Comparison of ENCODE assay signal across 16 cellular contexts in genomic region chr20:49566401-49566800, GRCh38. TPM values are rescaled to one million over a fixed set of nuclear protein-coding genes. Genes with fewer than 3 reads are reported as not detected.
A peak's percentile ranks its signal among the peaks of the same experiment; 100 is the strongest.
DNase-seq lines count a peak whose midpoint lies in the region; ATAC-seq, FAIRE-seq and TF ChIP-seq lines count a peak whose summit lies in the region.
"Had no signal": no experiment of that assay in that cellular context is flagged by ENCODE, and none has a peak within 500 bp of the region (broad histone marks: within the 10 kb centered on the region; RNA-seq: fewer than 3 reads in every experiment).

No MANE protein-coding gene starts in this region.

- H3K4me1 ChIP-seq in HepG2 (ENCODE audit: insufficient read depth, low read length): peaks cover 19% of the 10 kb centered on the region; the same call in 1 of the 2 replicates
- H3K4me1 ChIP-seq in subcutaneous abdominal adipose tissue (ENCODE audit: control insufficient read depth in 5 of 5, insufficient read depth in 5 of 5, low read length in 5 of 5): peaks cover 2 to 25% (median 11%) of the 10 kb centered on the region in 5 donors
- H3K4me1 ChIP-seq: HAP-1 had no signal

- H4K20me1 ChIP-seq in HepG2 (ENCODE audit: insufficient read depth, low read length): no peaks in the 10 kb centered on the region

- no peak overlapping the region for H2AFZ ChIP-seq in HepG2 (ENCODE audit: low read length)

- H3K27ac ChIP-seq in HepG2 (ENCODE audit: extremely low read length, insufficient read depth, low read length) (no peak overlapping the region), subcutaneous abdominal adipose tissue (ENCODE audit: low read depth, low read length) (peak overlapping the region; percentile 57)
- H3K27ac ChIP-seq: 22Rv1 had no signal

- peaks cover 5 to 44% of the 10 kb centered on the region in 2 experiments; a peak in 4 of 5 replicates for H3K27me3 ChIP-seq in HepG2 (ENCODE audit: control insufficient read depth in 1 of 2, insufficient read depth in 2 of 2, low read length in 2 of 2)
- peaks cover 23 to 46% (median 40%) of the 10 kb centered on the region in 5 donors for H3K27me3 ChIP-seq in subcutaneous abdominal adipose tissue (ENCODE audit: control insufficient read depth in 5 of 5, insufficient read depth in 4 of 5, low read length in 5 of 5)

- H3K4me1 Mint-ChIP-seq in T-helper 1 cell treated with Interleukin-12 subunit alpha and Interleukin-12 subunit beta and Interleukin-4 antibody, amounts not matched to agents 30 μg/mL and 1 μg/mL, for 36 hours (ENCODE audit: low read depth): peaks cover 23% of the 10 kb centered on the region

- H3K9me3 ChIP-seq in HepG2 (ENCODE audit: low read length): no peaks in the 10 kb centered on the region
- H3K9me3 ChIP-seq in subcutaneous abdominal adipose tissue (ENCODE audit: control insufficient read depth in 5 of 5, low read length in 5 of 5): no peaks in the 10 kb centered on the region
- H3K9me3 ChIP-seq: adrenal gland, Caco-2, HAP-1 had no signal

- no peak for ATAC-seq in HepG2

- peak overlapping the region; percentile 63 for H3K4me3 ChIP-seq in astrocyte of the cerebellum (ENCODE audit: low read depth, low read length)
- no peak overlapping the region for H3K4me3 ChIP-seq in HepG2 (replicated peaks in 1 of 3; ENCODE audit: insufficient read depth in 1 of 3, low read depth in 2 of 3, low read length in 3 of 3)
- peak overlapping the region in 3 of 5 donors; percentile 13 to 55 (median 44) for H3K4me3 ChIP-seq in subcutaneous abdominal adipose tissue (ENCODE audit: low read depth in 1 of 5, low read length in 5 of 5)
- H3K4me3 ChIP-seq: HAP-1 had no signal

- no peak for TF ChIP-seq RAD21 in HepG2 (CRISPR knock-in tag; IDR thresholded peaks at IDR 0.05)

- H3K9me3 Mint-ChIP-seq in T-helper 1 cell treated with Interleukin-12 subunit alpha and Interleukin-12 subunit beta and Interleukin-4 antibody, amounts not matched to agents 30 μg/mL and 1 μg/mL, for 36 hours: peaks cover 6% of the 10 kb centered on the region

- no peaks in the 10 kb centered on the region for H3K79me2 ChIP-seq in HepG2 (ENCODE audit: insufficient read depth, low read length)

- BruUV-seq in HepG2 (replicated peaks; lab: Mats Ljungman, UMichigan): no TSS peak

- FAIRE-seq in HepG2 (lab: Jason Lieb, UNC) (peak; percentile 12), RCC 7860 (lab: Jason Lieb, UNC) (no peak)

- CTCF ChIA-PET in HepG2 (lab: Yijun Ruan, JAX; ENCODE audit: low intra/inter-chr PET ratio, low total read pairs): no interaction called here

- TF ChIP-seq CTCF in astrocyte of the cerebellum (IDR thresholded peaks at IDR 0.05; ENCODE audit: low read depth, low read length, missing control alignments) (no peak), HepG2 (CRISPR knock-in tag; IDR thresholded peaks at IDR 0.05) (no peak)

- H3K4me3 Mint-ChIP-seq in T-helper 1 cell treated with Interleukin-12 subunit alpha and Interleukin-12 subunit beta and Interleukin-4 antibody, amounts not matched to agents 30 μg/mL and 1 μg/mL, for 36 hours: peak overlapping the region; percentile 1
- H3K4me3 Mint-ChIP-seq: activated B cell treated with CpG ODN at 0.5 μM for 24 hours had no signal

- H3K9ac ChIP-seq in HepG2 (ENCODE audit: insufficient read depth, low read depth, low read length) (no peak overlapping the region), subcutaneous abdominal adipose tissue (ENCODE audit: low read length in 5 of 5) (no peak overlapping the region)

- H3K36me3 ChIP-seq in HepG2 (replicated peaks in 1 of 2; ENCODE audit: control insufficient read depth in 1 of 2, insufficient read depth in 2 of 2, low read length in 2 of 2): no peaks in the 10 kb centered on the region
- H3K36me3 ChIP-seq in subcutaneous abdominal adipose tissue (ENCODE audit: control insufficient read depth in 5 of 5, insufficient read depth in 5 of 5, low read length in 5 of 5): no peaks in the 10 kb centered on the region
- H3K36me3 ChIP-seq: adrenal gland, HAP-1 had no signal

- TF ChIP-seq POLR2A in HepG2 (IDR thresholded peaks at IDR 0.05; ENCODE audit: insufficient read depth in 1 of 2, low read depth in 2 of 2, low read length in 2 of 2): no peak

- peaks cover 20% of the 10 kb centered on the region for H3K36me3 Mint-ChIP-seq in T-helper 1 cell treated with Interleukin-12 subunit alpha and Interleukin-12 subunit beta and Interleukin-4 antibody, amounts not matched to agents 30 μg/mL and 1 μg/mL, for 36 hours (ENCODE audit: low read depth)

- DNase-seq in T-helper 1 cell: no peak
- DNase-seq in astrocyte of the cerebellum (ENCODE audit: low read depth): no peak
- no peak for DNase-seq in HepG2 (ENCODE audit: low spot score)
- DNase-seq in germinal center (ENCODE audit: low spot score): no peak
- no peak for DNase-seq in RCC 7860 (ENCODE audit: low spot score)
- DNase-seq in activated gamma-delta T cell treated with Interleukin-2 at 50 U/mL for 16 hours: no peak
- DNase-seq: activated B cell treated with CpG ODN at 0.5 μM for 24 hours, kidney glomerular epithelial cell, MM.1S, NCI-H2171 had no signal

- intact Hi-C loops in HepG2 (cut with micrococcal nuclease; ENCODE audit: unreplicated experiment): no loop called here

- no peak overlapping the region for H3K27ac Mint-ChIP-seq in T-helper 1 cell treated with Interleukin-12 subunit alpha and Interleukin-12 subunit beta and Interleukin-4 antibody, amounts not matched to agents 30 μg/mL and 1 μg/mL, for 36 hours
- H3K27ac Mint-ChIP-seq: activated B cell treated with CpG ODN at 0.5 μM for 24 hours had no signal

- POLR2A ChIA-PET in HepG2 (lab: Yijun Ruan, JAX): interaction anchor here (1.2 to 1.4 kb wide), 2 partner anchors 17 to 34 kb away, joined by 3 read pairs; no protein-coding TSS in a partner anchor

- TF ChIP-seq EP300 in HepG2 (IDR thresholded peaks at IDR 0.05; ENCODE audit: low read depth in 2 of 2, low read length in 2 of 2) (no peak), HepG2 (CRISPR knock-in tag; IDR thresholded peaks at IDR 0.05; ENCODE audit: borderline replicate concordance) (no peak)

- 4% methylated on average over 3 of the region's 3 CpGs for WGBS in HepG2 (ENCODE audit: low lambda C conversion rate)

- H3K27me3 Mint-ChIP-seq in T-helper 1 cell treated with Interleukin-12 subunit alpha and Interleukin-12 subunit beta and Interleukin-4 antibody, amounts not matched to agents 30 μg/mL and 1 μg/mL, for 36 hours (ENCODE audit: low read depth): peaks cover 62% of the 10 kb centered on the region

- 0 out of 2 replicates have a peak overlapping the region, but pooled peaks have one; percentile 2 for H3K4me2 ChIP-seq in HepG2 (ENCODE audit: low read depth, low read length)

- in situ Hi-C loops in astrocyte of the cerebellum (cut with HindIII; ENCODE audit: low sequenced_read_pairs): no loop called here
- in situ Hi-C loops in HepG2 (cut with HindIII; ENCODE audit: extremely low pct_ligation_motif_present, low pct_unique_long_range_greater_than_20kb): no loop called here

TF ChIP-seq in HepG2, 621 proteins besides CTCF, POLR2A, EP300 and RAD21 (continues in another document):
- TF ChIP-seq SMYD3 (CRISPR knock-in tag; IDR thresholded peaks at IDR 0.05): no peak

RNA-seq across cellular contexts. Expression of gene PTGIS, which starts 1.5 kb away (rescaled TPM):
- not detected in 2 replicates for total RNA-seq in HepG2 (2016; rRNA removed; fragmentation: Illumina TruSeq; extraction: Trizol)
- not detected in 2 replicates for total RNA-seq in HepG2 (2016; cell fraction: cytosol; rRNA removed; fragmentation: Illumina TruSeq; extraction: Trizol; ENCODE audit: low read depth)
- total RNA-seq in HepG2 (2016; cell fraction: insoluble cytoplasmic fraction; rRNA removed; fragmentation: Illumina TruSeq; extraction: Trizol): not detected in 2 replicates
- total RNA-seq in HepG2 (2016; cell fraction: membrane; rRNA removed; fragmentation: Illumina TruSeq; extraction: Trizol): not detected in 2 replicates
- total RNA-seq in HepG2 (2016; cell fraction: nucleus; rRNA removed; fragmentation: Illumina TruSeq; extraction: Trizol): not detected in 2 replicates
- polyA plus RNA-seq in HepG2 (2011; rRNA removed): not detected in 2 replicates
- not detected in 2 replicates for polyA plus RNA-seq in HepG2 (2011; cell fraction: cytosol; rRNA removed)
- not detected in 2 replicates for polyA plus RNA-seq in HepG2 (2011; cell fraction: nucleus; rRNA removed)
- not detected in 2 replicates for polyA plus RNA-seq in HepG2 (2012)
- polyA plus RNA-seq in HepG2 (2016; cell fraction: cytosol; fragmentation: Illumina TruSeq; extraction: Trizol; ENCODE audit: low read depth): not detected in 2 replicates
- polyA plus RNA-seq in HepG2 (2016; cell fraction: insoluble cytoplasmic fraction; fragmentation: Illumina TruSeq; extraction: Trizol; ENCODE audit: low read depth): not detected in 2 replicates
- polyA plus RNA-seq in HepG2 (2016; cell fraction: membrane; fragmentation: Illumina TruSeq; extraction: Trizol; ENCODE audit: low read depth): not detected in 2 replicates
- polyA plus RNA-seq in HepG2 (2016; cell fraction: nucleus; fragmentation: Illumina TruSeq; extraction: Trizol; ENCODE audit: insufficient read depth, low read depth): not detected in 2 replicates
- polyA minus RNA-seq in HepG2 (2011; rRNA and poly(A)+ RNA removed; ENCODE audit: low replicate concordance): not detected in 2 replicates
- polyA minus RNA-seq in HepG2 (2011; cell fraction: cytosol; rRNA and poly(A)+ RNA removed): not detected in 2 replicates
- not detected in 2 replicates for polyA minus RNA-seq in HepG2 (2011; cell fraction: nucleus; rRNA and poly(A)+ RNA removed)
- total RNA-seq: activated B cell treated with CpG ODN at 0.5 μM for 24 hours had no signal

Comparison
In these comparisons a context has a peak if more than half of its experiments do, and no peak if none do; other contexts are left out.
1. H3K4me3 ChIP-seq: peak in astrocyte of the cerebellum (single experiment) and subcutaneous abdominal adipose tissue (3 of 5); none in HepG2 (0 of 3).